Comparison of ENCODE assay signal across 38 cellular contexts in genomic region chr17:28388106-28388505, GRCh38. TPM values are rescaled to one million over a fixed set of nuclear protein-coding genes. Genes with fewer than 3 reads are reported as not detected.
"Had no signal": no experiment of that assay in that cellular context is flagged by ENCODE, and none has a peak within 500 bp of the region (broad histone marks: within the 10 kb centered on the region; RNA-seq: fewer than 3 reads in every experiment).

No MANE protein-coding gene starts in this region.

- H3K27me3 ChIP-seq: ascending aorta had no signal

- H3K27ac Mint-ChIP-seq: activated B cell treated with CpG ODN at 0.5 μM for 24 hours; activated CD4-positive, alpha-beta memory T cell treated with anti-CD3 and anti-CD28 coated beads for 36 hours; activated CD8-positive, alpha-beta T cell treated with anti-CD3 and anti-CD28 coated beads for 36 hours; activated naive CD4-positive, alpha-beta T cell treated with anti-CD3 and anti-CD28 coated beads for 36 hours; activated naive CD8-positive, alpha-beta T cell treated with anti-CD3 and anti-CD28 coated beads for 36 hours; activated T-helper 1 cell treated with anti-CD3 and anti-CD28 coated beads, Interleukin-12 subunit alpha, Interleukin-12 subunit beta, Interleukin-2, Interleukin-4 antibody, amounts not matched to agents 30 ng/mL and 10 ng/mL and 1 ng/mL, durations not matched to agents 14 hours and 24 hours and 36 hours; activated T-helper 17 cell treated with anti-CD3 and anti-CD28 coated beads, Interleukin-2, amount 50 U/mL, for 72 hours; T-helper 1 cell treated with Interleukin-12 subunit alpha and Interleukin-12 subunit beta and Interleukin-4 antibody, amounts not matched to agents 30 μg/mL and 1 μg/mL, for 36 hours; T-helper 2 cell treated with Interferon-gamma antibody and Interleukin-4, amounts not matched to agents 5 μg/mL and 100 μg/mL, for 36 hours had no signal

- DNase-seq: activated B cell treated with CpG ODN at 0.5 μM for 24 hours; activated CD4-positive, alpha-beta memory T cell treated with anti-CD3 and anti-CD28 coated beads for 36 hours; activated CD4-positive, alpha-beta T cell treated with anti-CD3 and anti-CD28 coated beads for 4 hours; activated CD4-positive, alpha-beta T cell treated with anti-CD3 and anti-CD28 coated beads, Interleukin-2, amount 10 ng/mL, durations not matched to agents 24 days and 14 days; activated CD4-positive, alpha-beta T cell treated with anti-CD3 and anti-CD28 coated beads, Interleukin-2, amount 50 U/mL, for 1 hour; activated CD4-positive, alpha-beta T cell treated with anti-CD3 and anti-CD28 coated beads, Interleukin-2, amount 50 U/mL, for 4 hours; activated CD4-positive, CD25-positive, alpha-beta regulatory T cell treated with anti-CD3 and anti-CD28 coated beads, Interleukin-2, amount 50 U/mL, for 72 hours; activated CD8-positive, alpha-beta memory T cell treated with anti-CD3 and anti-CD28 coated beads, Interleukin-2, amount 50 U/mL, for 4 hours; activated CD8-positive, alpha-beta T cell treated with anti-CD3 and anti-CD28 coated beads for 36 hours; activated effector memory CD4-positive, alpha-beta T cell treated with anti-CD3 and anti-CD28 coated beads, Interleukin-2, amount 50 U/mL, for 16 hours; activated gamma-delta T cell treated with Interleukin-2 at 50 U/mL for 16 hours; activated naive CD4-positive, alpha-beta T cell; activated naive CD4-positive, alpha-beta T cell treated with anti-CD3 and anti-CD28 coated beads for 36 hours; activated naive CD4-positive, alpha-beta T cell treated with anti-CD3 and anti-CD28 coated beads, Interleukin-2, amount 50 U/mL, for 16 hours; activated naive CD8-positive, alpha-beta T cell treated with anti-CD3 and anti-CD28 coated beads for 36 hours; activated T-cell treated with anti-CD3 and anti-CD28 coated beads for 4 hours; activated T-cell treated with anti-CD3 and anti-CD28 coated beads, Interleukin-2, amount 50 U/mL, for 1 hour; activated T-cell treated with anti-CD3 and anti-CD28 coated beads, Interleukin-2, amount 50 U/mL, for 4 hours; activated T-cell treated with anti-CD3 and anti-CD28 coated beads, Interleukin-2, amount 50 U/mL, for 72 hours; amygdala; anterior cingulate cortex; caudate nucleus; cerebellar nuclear complex; T-helper 1 cell; T-helper 2 cell; T-helper 9 cell had no signal

- H3K9me3 ChIP-seq: ascending aorta had no signal

- H3K4me3 ChIP-seq: ascending aorta, cardiac muscle cell had no signal

- H3K36me3 ChIP-seq: cardiac muscle cell had no signal

- H3K4me3 Mint-ChIP-seq: activated B cell treated with CpG ODN at 0.5 μM for 24 hours; activated CD4-positive, alpha-beta memory T cell treated with anti-CD3 and anti-CD28 coated beads for 36 hours; activated CD4-positive, alpha-beta T cell treated with anti-CD3 and anti-CD28 coated beads, Interleukin-2, amount 10 ng/mL, durations not matched to agents 24 days and 14 days; activated CD8-positive, alpha-beta T cell treated with anti-CD3 and anti-CD28 coated beads for 36 hours; activated naive CD4-positive, alpha-beta T cell treated with anti-CD3 and anti-CD28 coated beads for 36 hours; activated naive CD8-positive, alpha-beta T cell treated with anti-CD3 and anti-CD28 coated beads for 36 hours; activated T-cell treated with anti-CD3 and anti-CD28 coated beads, Interleukin-2, amount 50 U/mL, for 4 hours; activated T-cell treated with anti-CD3 and anti-CD28 coated beads, Interleukin-2, amount 50 U/mL, for 72 hours; activated T-helper 1 cell treated with anti-CD3 and anti-CD28 coated beads, Interleukin-12 subunit alpha, Interleukin-12 subunit beta, Interleukin-2, Interleukin-4 antibody, amounts not matched to agents 30 ng/mL and 10 ng/mL and 1 ng/mL, durations not matched to agents 14 hours and 24 hours and 36 hours; activated T-helper 17 cell treated with anti-CD3 and anti-CD28 coated beads, Interleukin-2, amount 50 U/mL, for 72 hours; brain; central memory CD8-positive, alpha-beta T cell; T-helper 1 cell treated with Interleukin-12 subunit alpha and Interleukin-12 subunit beta and Interleukin-4 antibody, amounts not matched to agents 30 μg/mL and 1 μg/mL, for 36 hours; T-helper 2 cell treated with Interferon-gamma antibody and Interleukin-4, amounts not matched to agents 5 μg/mL and 100 μg/mL, for 36 hours had no signal

- H3K27ac ChIP-seq: ascending aorta, cardiac muscle cell had no signal

- H3K27me3 Mint-ChIP-seq: activated CD4-positive, alpha-beta memory T cell treated with anti-CD3 and anti-CD28 coated beads for 36 hours; activated CD4-positive, alpha-beta T cell treated with anti-CD3 and anti-CD28 coated beads, Interleukin-2, amount 10 ng/mL, durations not matched to agents 24 days and 14 days; activated CD8-positive, alpha-beta T cell treated with anti-CD3 and anti-CD28 coated beads for 36 hours; activated naive CD8-positive, alpha-beta T cell treated with anti-CD3 and anti-CD28 coated beads for 36 hours; activated T-helper 17 cell treated with anti-CD3 and anti-CD28 coated beads, Interleukin-2, amount 50 U/mL, for 72 hours; central memory CD8-positive, alpha-beta T cell had no signal

- H3K4me1 ChIP-seq: ascending aorta had no signal

- H3K4me1 Mint-ChIP-seq: brain had no signal

- ATAC-seq: activated CD8-positive, alpha-beta T cell treated with anti-CD3 and anti-CD28 coated beads for 36 hours; activated naive CD4-positive, alpha-beta T cell treated with anti-CD3 and anti-CD28 coated beads, Interleukin-2, amount 50 U/mL, for 72 hours; activated T-cell treated with anti-CD3 and anti-CD28 coated beads, Interleukin-2, amount 50 U/mL, for 4 hours; activated T-cell treated with anti-CD3 and anti-CD28 coated beads, Interleukin-2, amount 50 U/mL, for 72 hours; activated T-helper 17 cell treated with anti-CD3 and anti-CD28 coated beads, Interleukin-2, amount 50 U/mL, for 72 hours had no signal

- H3K9me3 Mint-ChIP-seq: activated B cell treated with CpG ODN at 0.5 μM for 24 hours; activated CD4-positive, alpha-beta memory T cell treated with anti-CD3 and anti-CD28 coated beads for 36 hours; activated CD4-positive, alpha-beta T cell treated with anti-CD3 and anti-CD28 coated beads, Interleukin-2, amount 10 ng/mL, durations not matched to agents 24 days and 14 days; activated CD8-positive, alpha-beta T cell treated with anti-CD3 and anti-CD28 coated beads for 36 hours; activated naive CD4-positive, alpha-beta T cell treated with anti-CD3 and anti-CD28 coated beads for 36 hours; activated naive CD4-positive, alpha-beta T cell treated with anti-CD3 and anti-CD28 coated beads, Interleukin-2, amount 50 U/mL, for 72 hours; activated naive CD8-positive, alpha-beta T cell treated with anti-CD3 and anti-CD28 coated beads for 36 hours; activated T-cell treated with anti-CD3 and anti-CD28 coated beads, Interleukin-2, amount 50 U/mL, for 4 hours; activated T-cell treated with anti-CD3 and anti-CD28 coated beads, Interleukin-2, amount 50 U/mL, for 72 hours; activated T-helper 1 cell treated with anti-CD3 and anti-CD28 coated beads, Interleukin-12 subunit alpha, Interleukin-12 subunit beta, Interleukin-2, Interleukin-4 antibody, amounts not matched to agents 30 ng/mL and 10 ng/mL and 1 ng/mL, durations not matched to agents 14 hours and 24 hours and 36 hours; activated T-helper 17 cell treated with anti-CD3 and anti-CD28 coated beads, Interleukin-2, amount 50 U/mL, for 72 hours; brain; central memory CD8-positive, alpha-beta T cell; T-helper 1 cell treated with Interleukin-12 subunit alpha and Interleukin-12 subunit beta and Interleukin-4 antibody, amounts not matched to agents 30 μg/mL and 1 μg/mL, for 36 hours; T-helper 2 cell treated with Interferon-gamma antibody and Interleukin-4, amounts not matched to agents 5 μg/mL and 100 μg/mL, for 36 hours had no signal

RNA-seq across cellular contexts. Expression of gene VTN, which starts 18.0 kb away (rescaled TPM):
- total RNA-seq: activated CD4-positive, alpha-beta memory T cell treated with anti-CD3 and anti-CD28 coated beads for 36 hours; activated naive CD4-positive, alpha-beta T cell treated with anti-CD3 and anti-CD28 coated beads for 36 hours had no signal

RNA-seq across cellular contexts. Expression of gene SEBOX, which starts 23.1 kb away (rescaled TPM):
- total RNA-seq: activated B cell treated with CpG ODN at 0.5 μM for 24 hours; activated CD4-positive, alpha-beta memory T cell treated with anti-CD3 and anti-CD28 coated beads for 36 hours; activated CD4-positive, alpha-beta T cell treated with anti-CD3 and anti-CD28 coated beads, Interleukin-2, amount 10 ng/mL, durations not matched to agents 24 days and 14 days; activated CD8-positive, alpha-beta memory T cell treated with anti-CD3 and anti-CD28 coated beads for 36 hours; activated CD8-positive, alpha-beta T cell treated with anti-CD3 and anti-CD28 coated beads for 36 hours; activated naive CD4-positive, alpha-beta T cell treated with anti-CD3 and anti-CD28 coated beads for 36 hours; activated naive CD4-positive, alpha-beta T cell treated with anti-CD3 and anti-CD28 coated beads, Interleukin-2, amount 50 U/mL, for 72 hours; activated naive CD8-positive, alpha-beta T cell treated with anti-CD3 and anti-CD28 coated beads for 36 hours; activated T-cell treated with anti-CD3 and anti-CD28 coated beads, Interleukin-2, amount 50 U/mL, for 4 hours; activated T-cell treated with anti-CD3 and anti-CD28 coated beads, Interleukin-2, amount 50 U/mL, for 72 hours; activated T-helper 1 cell treated with anti-CD3 and anti-CD28 coated beads, Interleukin-12 subunit alpha, Interleukin-12 subunit beta, Interleukin-2, Interleukin-4 antibody, amounts not matched to agents 30 ng/mL and 10 ng/mL and 1 ng/mL, durations not matched to agents 14 hours and 24 hours and 36 hours; activated T-helper 17 cell treated with anti-CD3 and anti-CD28 coated beads, Interleukin-2, amount 50 U/mL, for 72 hours; ascending aorta; bronchial epithelial cell; cardiac muscle cell had no signal
- polyA plus RNA-seq: adipose tissue had no signal
